16 cellular contexts compared by ENCODE assay signal in genomic region chr6:165701564-165702354, GRCh38. TPM values are rescaled to one million over a fixed set of nuclear protein-coding genes. Genes with fewer than 3 reads are reported as not detected.
A peak's percentile ranks its signal among the peaks of the same experiment; 100 is the strongest.
DNase-seq lines count a peak whose midpoint lies in the region; ATAC-seq and TF ChIP-seq lines count a peak whose summit lies in the region.
"Had no signal": no experiment of that assay in that cellular context is flagged by ENCODE, and none has a peak within 500 bp of the region (broad histone marks: within the 10 kb centered on the region; RNA-seq: fewer than 3 reads in every experiment).

No MANE protein-coding gene starts in this region.

- peaks cover 8 to 17% of the 10 kb centered on the region in 2 experiments for H3K4me1 ChIP-seq in trophoblast cell (ENCODE audit: control insufficient read depth in 1 of 2, insufficient read depth in 2 of 2, low read length in 2 of 2)
- no peaks in the 10 kb centered on the region for H3K4me1 ChIP-seq in foreskin keratinocyte
- H3K4me1 ChIP-seq: pancreas had no signal

- H2AK5ac ChIP-seq in trophoblast cell (ENCODE audit: low read length), result peak overlapping the region; percentile 31

- no peak overlapping the region for H4K12ac ChIP-seq in trophoblast cell (ENCODE audit: low read depth, low read length)

- H2BK120ac ChIP-seq in trophoblast cell (ENCODE audit: insufficient read depth, low read length, poor library complexity), result peak overlapping the region; percentile 55

- no peak overlapping the region for H4K8ac ChIP-seq in trophoblast cell (ENCODE audit: low read depth, low read length)

- peak overlapping the region; percentile 50 for H3K14ac ChIP-seq in trophoblast cell (ENCODE audit: low read length)

- H3K79me2 ChIP-seq in trophoblast cell (ENCODE audit: control insufficient read depth, insufficient read depth, low read length, poor library complexity), result no peaks in the 10 kb centered on the region

- H3K18ac ChIP-seq in trophoblast cell (ENCODE audit: low read length), result peak overlapping the region; percentile 46

- H3K27me3 ChIP-seq in trophoblast cell (ENCODE audit: insufficient read depth, low read length) (no peaks in the 10 kb centered on the region), foreskin keratinocyte (no peaks in the 10 kb centered on the region)
- H3K27me3 ChIP-seq: upper lobe of left lung had no signal

- H3K9ac ChIP-seq in trophoblast cell (ENCODE audit: low read length), result no peak overlapping the region

- intact Hi-C loops in Right ventricle myocardium inferior (cut with DNase I) (no loop called here), cardiac septum (cut with DNase I) (loop anchor here (5.0 kb wide), 1 partner anchor 39 kb away; the partner anchor contains the start of gene PDE10A)

- H3K27ac ChIP-seq in trophoblast cell (ENCODE audit: low read depth, low read length) (peak overlapping the region; percentile 51), foreskin keratinocyte (no peak overlapping the region)
- H3K27ac ChIP-seq: 22Rv1, pancreas, upper lobe of left lung had no signal

- H3K4me2 ChIP-seq in trophoblast cell (ENCODE audit: low read length), result no peak overlapping the region

- peak overlapping the region; percentile 33 for H4K91ac ChIP-seq in trophoblast cell (ENCODE audit: low read depth, low read length)

- peak overlapping the region; percentile 68 for H2BK12ac ChIP-seq in trophoblast cell (ENCODE audit: low read length)

- peak; percentile 26 for ATAC-seq in Right ventricle myocardium inferior
- ATAC-seq in HG02938 (IDR thresholded peaks at IDR 0.05; ENCODE audit: unreplicated experiment), result peak; percentile 64
- peak; percentile 74 for ATAC-seq in HG03571 (IDR thresholded peaks at IDR 0.05; ENCODE audit: unreplicated experiment)
- ATAC-seq in foreskin keratinocyte, result no peak
- ATAC-seq: pancreas had no signal

- H3K4me3 ChIP-seq in trophoblast cell (ENCODE audit: low read depth, low read length) (no peak overlapping the region), foreskin fibroblast (ENCODE audit: low read depth in 1 of 2, low read length in 2 of 2) (no peak overlapping the region)
- H3K4me3 ChIP-seq: pancreas, upper lobe of left lung had no signal

- WGBS in trophoblast cell (ENCODE audit: extremely low coverage, insufficient coverage, insufficient read length), result no CpG with 5 or more reads among the region's 11 CpGs

- no peak overlapping the region for H3K23ac ChIP-seq in trophoblast cell (ENCODE audit: low read length)

- H2BK5ac ChIP-seq in trophoblast cell (ENCODE audit: low read depth, low read length, poor library complexity), result peak overlapping the region; percentile 23

- no peaks in the 10 kb centered on the region for H3K36me3 ChIP-seq in trophoblast cell (ENCODE audit: control insufficient read depth in 1 of 2, insufficient read depth in 2 of 2, low read length in 2 of 2)
- H3K36me3 ChIP-seq: pancreas, upper lobe of left lung had no signal

- peaks cover 13% of the 10 kb centered on the region for H3K79me1 ChIP-seq in trophoblast cell (ENCODE audit: low read length)

- no peak overlapping the region for H2AFZ ChIP-seq in trophoblast cell (ENCODE audit: insufficient read depth, low read length, poor library complexity)

- no peaks in the 10 kb centered on the region for H3K9me3 ChIP-seq in trophoblast cell (ENCODE audit: insufficient read depth, low read depth, low read length)
- H3K9me3 ChIP-seq: pancreas had no signal

- DNase-seq in Right ventricle myocardium inferior (ENCODE audit: missing footprints) (no peak), cardiac septum (ENCODE audit: low spot score) (no peak), trophoblast cell (no peak), foreskin fibroblast (no peak), foreskin keratinocyte (no peak)
- DNase-seq in activated CD8-positive, alpha-beta memory T cell treated with anti-CD3 and anti-CD28 coated beads, Interleukin-2, amount 50 U/mL, for 48 hours, result no peak
- DNase-seq: CD4-positive, alpha-beta memory T cell; GDM1; NCI-H1436 treated with DMSO at 0.1 percent for 48 hours; NCI-H526; pancreas; upper lobe of left lung had no signal

- TF ChIP-seq CTCF in foreskin fibroblast (IDR thresholded peaks at IDR 0.05; ENCODE audit: low read depth, low read length), result no peak
- no peak for TF ChIP-seq CTCF in foreskin keratinocyte (conservative IDR thresholded peaks at IDR 0.05)

- H3K4ac ChIP-seq in trophoblast cell (ENCODE audit: low read depth, low read length), result no peak overlapping the region

RNA-seq across cellular contexts. Expression of gene PDE10A, which starts 38.7 kb away (rescaled TPM):
- 15.7 TPM for total RNA-seq in Right ventricle myocardium inferior
- total RNA-seq in cardiac septum, result 25.1 TPM
- polyA plus RNA-seq in trophoblast cell (2013), result 4.5 and 4.9 TPM in 2 replicates
- total RNA-seq in foreskin keratinocyte, result not detected in 2 replicates
- polyA plus RNA-seq in foreskin keratinocyte, result not detected in 2 replicates
- total RNA-seq: CD4-positive, alpha-beta memory T cell had no signal
- polyA plus RNA-seq: CD4-positive, alpha-beta memory T cell; IgD-negative memory B cell had no signal

Comparison
In these comparisons a context has a peak if more than half of its experiments do, and no peak if none do; other contexts are left out.
1. RNA of gene PDE10A, which starts 38.7 kb away (total RNA-seq): 25.1 TPM in cardiac septum (single experiment) and 15.7 TPM in Right ventricle myocardium inferior (single experiment); not detected in foreskin keratinocyte; every median in the first group is over 10 times any median in the second.